In the genomic region with DNA sequence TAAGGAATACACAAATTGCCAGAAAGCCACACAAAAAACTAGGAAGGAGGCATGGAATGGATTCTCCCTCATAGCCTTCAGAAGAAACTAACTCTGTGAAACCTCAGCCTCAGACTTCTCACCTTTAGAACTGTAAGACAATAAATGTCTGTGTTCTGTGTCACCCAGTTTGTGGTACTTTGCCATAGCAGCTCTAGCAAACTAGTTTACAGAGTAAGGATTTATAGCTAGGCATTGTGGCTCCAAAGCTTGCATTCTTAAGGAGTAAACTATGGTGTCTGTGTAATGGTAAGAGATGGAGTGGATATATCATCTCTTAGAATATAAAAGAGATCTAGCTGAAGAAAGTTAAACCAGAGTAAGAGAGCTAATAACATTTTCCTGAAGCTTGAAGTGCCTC, we compare ENCODE assay signal across 36 cellular contexts. TPM values are rescaled to one million over a fixed set of nuclear protein-coding genes. Genes with fewer than 3 reads are reported as not detected.
"Had no signal": no experiment of that assay in that cellular context is flagged by ENCODE, and none has a peak within 500 bp of the region (broad histone marks: within the 10 kb centered on the region; RNA-seq: fewer than 3 reads in every experiment).

No MANE protein-coding gene starts in this region.

- DNase-seq: activated effector memory CD4-positive, alpha-beta T cell treated with anti-CD3 and anti-CD28 coated beads, Interleukin-2, amount 50 U/mL, for 16 hours; activated effector memory CD4-positive, alpha-beta T cell treated with Interleukin-2 at 50 U/mL for 16 hours; activated gamma-delta T cell; activated gamma-delta T cell treated with Interleukin-2 at 50 U/mL for 16 hours; activated naive CD4-positive, alpha-beta T cell; activated naive CD4-positive, alpha-beta T cell treated with anti-CD3 and anti-CD28 coated beads for 36 hours; activated naive CD4-positive, alpha-beta T cell treated with anti-CD3 and anti-CD28 coated beads, Interleukin-2, amount 10 ng/mL, durations not matched to agents 7 days and 5 days; activated naive CD4-positive, alpha-beta T cell treated with anti-CD3 and anti-CD28 coated beads, Interleukin-2, amount 50 U/mL, for 16 hours; activated naive CD4-positive, alpha-beta T cell treated with Interleukin-2 at 50 U/mL for 16 hours; activated naive CD8-positive, alpha-beta T cell treated with anti-CD3 and anti-CD28 coated beads for 36 hours; activated naive CD8-positive, alpha-beta T cell treated with anti-CD3 and anti-CD28 coated beads, Interleukin-2, amount 10 ng/mL, durations not matched to agents 7 days and 5 days; activated naive CD8-positive, alpha-beta T cell treated with anti-CD3 and anti-CD28 coated beads, Interleukin-2, amount 50 U/mL, for 24 hours; activated T-cell treated with anti-CD3 and anti-CD28 coated beads, Interleukin-2, amount 50 U/mL, for 1 hour; activated T-cell treated with anti-CD3 and anti-CD28 coated beads, Interleukin-2, amount 50 U/mL, for 24 hours; activated T-cell treated with anti-CD3 and anti-CD28 coated beads, Interleukin-2, amount 50 U/mL, for 4 hours; activated T-cell treated with anti-CD3 and anti-CD28 coated beads, Interleukin-2, amount 50 U/mL, for 48 hours; activated T-cell treated with anti-CD3 and anti-CD28 coated beads, Interleukin-2, amount 50 U/mL, for 72 hours; adrenal gland; amniotic stem cell; amygdala; anterior cingulate cortex; aorta; body of pancreas; brain microvascular endothelial cell; caudate nucleus; central memory CD4-positive, alpha-beta T cell; cerebellar nuclear complex had no signal

- FAIRE-seq: astrocyte, bronchial epithelial cell had no signal

- H3K4me1 ChIP-seq: adrenal gland, ascending aorta, body of pancreas, breast epithelium had no signal

- H3K9me3 ChIP-seq: adrenal gland, ascending aorta, body of pancreas, breast epithelium had no signal

- H3K36me3 ChIP-seq: adrenal gland, ascending aorta, brain microvascular endothelial cell, breast epithelium, cardiac muscle cell had no signal

- H3K27me3 ChIP-seq: adrenal gland, ascending aorta, body of pancreas, brain microvascular endothelial cell, breast epithelium, cardiac muscle cell had no signal

- H3K4me3 ChIP-seq: adrenal gland, ascending aorta, body of pancreas, breast epithelium, cardiac muscle cell had no signal

- H3K27ac ChIP-seq: adrenal gland, ascending aorta, body of pancreas, brain microvascular endothelial cell, breast epithelium, cardiac muscle cell had no signal

RNA-seq across cellular contexts. Expression of gene EPHA6, which starts 18.9 kb away (rescaled TPM):
- total RNA-seq: activated naive CD4-positive, alpha-beta T cell treated with anti-CD3 and anti-CD28 coated beads for 36 hours; activated naive CD4-positive, alpha-beta T cell treated with anti-CD3 and anti-CD28 coated beads, Interleukin-2, amount 50 U/mL, for 72 hours; activated naive CD8-positive, alpha-beta T cell treated with anti-CD3 and anti-CD28 coated beads for 36 hours; activated naive CD8-positive, alpha-beta T cell treated with anti-CD3 and anti-CD28 coated beads, Interleukin-2, amount 10 ng/mL, durations not matched to agents 7 days and 5 days; activated T-cell treated with anti-CD3 and anti-CD28 coated beads, Interleukin-2, amount 50 U/mL, for 4 hours; activated T-cell treated with anti-CD3 and anti-CD28 coated beads, Interleukin-2, amount 50 U/mL, for 72 hours; activated T-helper 1 cell treated with anti-CD3 and anti-CD28 coated beads, Interleukin-12 subunit alpha, Interleukin-12 subunit beta, Interleukin-2, Interleukin-4 antibody, amounts not matched to agents 30 ng/mL and 10 ng/mL and 1 ng/mL, durations not matched to agents 14 hours and 24 hours and 36 hours; activated T-helper 17 cell treated with anti-CD3 and anti-CD28 coated beads, Interleukin-2, amount 50 U/mL, for 72 hours; activated T-helper 2 cell treated with anti-CD3 and anti-CD28 coated beads, Interferon-gamma antibody, Interleukin-2, Interleukin-4, amounts not matched to agents 10 μg/mL and 5 μg/mL and 100 μg/mL, durations not matched to agents 14 hours and 24 hours and 36 hours; ascending aorta had no signal
- polyA plus RNA-seq: cardiac muscle cell had no signal
